Comparison of ENCODE assay signal across 29 cellular contexts in the genomic region with DNA sequence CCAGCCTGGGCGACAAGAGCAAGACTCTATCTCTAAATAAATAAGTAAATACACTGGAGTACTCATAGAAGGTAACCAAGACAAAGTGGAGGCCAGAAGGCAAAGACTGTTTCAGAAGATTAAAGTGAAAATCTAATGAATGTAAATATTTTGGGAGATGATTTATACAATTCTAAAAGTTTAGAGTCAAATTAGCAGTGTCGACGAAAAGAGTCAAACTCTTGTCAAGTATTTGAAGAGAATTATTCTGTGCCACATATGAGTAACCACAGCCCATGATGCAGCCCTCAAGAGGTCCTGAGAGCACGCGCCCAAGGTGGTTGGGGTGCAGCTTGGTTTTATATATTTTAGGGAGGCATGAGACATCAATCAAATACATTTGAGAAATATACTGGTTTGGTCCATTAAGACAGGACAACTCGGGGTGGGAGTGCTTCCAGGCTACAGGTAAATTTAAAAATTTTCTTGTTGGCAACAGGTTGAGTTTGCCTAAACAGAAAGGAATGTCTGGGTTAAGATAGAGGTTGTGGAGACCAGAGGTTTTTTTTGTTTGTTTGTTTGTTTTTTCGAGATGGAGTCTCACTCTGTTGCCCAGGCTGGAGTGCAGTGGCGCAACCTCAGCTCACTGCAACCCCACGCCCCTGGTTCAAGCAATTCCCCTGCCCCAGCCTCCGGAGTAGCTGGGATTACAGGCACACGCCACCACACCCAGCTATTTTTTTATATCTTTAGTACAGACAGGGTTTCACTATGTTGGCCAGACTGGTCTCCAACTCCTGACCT. TPM values are rescaled to one million over a fixed set of nuclear protein-coding genes. Genes with fewer than 3 reads are reported as not detected.
A peak's percentile ranks its signal among the peaks of the same experiment; 100 is the strongest.
DNase-seq lines count a peak whose midpoint lies in the region; ATAC-seq and TF ChIP-seq lines count a peak whose summit lies in the region.
"Had no signal": no experiment of that assay in that cellular context is flagged by ENCODE, and none has a peak within 500 bp of the region (broad histone marks: within the 10 kb centered on the region; RNA-seq: fewer than 3 reads in every experiment).

No MANE protein-coding gene starts in this region.

- no peak overlapping the region for H3K27ac ChIP-seq in CD4-positive, alpha-beta T cell (ENCODE audit: low read depth, low read length)
- no peak overlapping the region for H3K27ac ChIP-seq in CD8-positive, alpha-beta memory T cell (ENCODE audit: low read depth, low read length)
- peak overlapping the region; percentile 90 for H3K27ac ChIP-seq in WERI-Rb-1
- H3K27ac ChIP-seq: gastroesophageal sphincter, hepatocyte, lower lobe of right lung, transverse colon had no signal

- DNase-seq in CD4-positive, alpha-beta T cell: no peak
- DNase-seq in CD8-positive, alpha-beta memory T cell: no peak
- DNase-seq in WERI-Rb-1 (no peak), G401 (ENCODE audit: low spot score) (no peak), ACHN (no peak)
- no peak for DNase-seq in activated CD4-positive, alpha-beta T cell treated with anti-CD3 and anti-CD28 coated beads, Interleukin-2, amount 50 U/mL, for 1 hour
- DNase-seq: activated CD4-positive, alpha-beta T cell treated with anti-CD3 and anti-CD28 coated beads for 4 hours; activated naive CD4-positive, alpha-beta T cell treated with anti-CD3 and anti-CD28 coated beads, Interleukin-2, amount 50 U/mL, for 16 hours; activated T-cell treated with anti-CD3 and anti-CD28 coated beads, Interleukin-2, amount 50 U/mL, for 48 hours; aorta; C1 segment of cervical spinal cord; DND-41; KBM-7; lower lobe of right lung; midbrain; naive B cell; NCI-H1092 treated with DMSO at 0.1 percent for 48 hours; NCI-H2029 treated with DMSO at 0.1 percent for 48 hours; NCI-H526; NK-92 treated with Interleukin-12 subunit alpha and Interleukin-12 subunit beta, amount 100 ng/mL, for 24 hours; PC-3; stimulated activated CD4-positive, alpha-beta T cell treated with anti-CD3 and anti-CD28 coated beads, Interleukin-15, amount 100 ng/mL, for 24 hours; transverse colon had no signal

- peak overlapping the region; percentile 57 for H3K27ac Mint-ChIP-seq in CD4-positive, alpha-beta T cell
- H3K27ac Mint-ChIP-seq in CD8-positive, alpha-beta memory T cell: peak overlapping the region in 5 of 8 donors; percentile 17 to 89 (median 47)
- H3K27ac Mint-ChIP-seq in nephron: peak overlapping the region in 2 of 3 experiments; percentile 37 to 44
- H3K27ac Mint-ChIP-seq: GM23338 had no signal

- H3K4me1 Mint-ChIP-seq in CD4-positive, alpha-beta T cell (ENCODE audit: low read depth): peaks cover 36% of the 10 kb centered on the region
- peaks cover 30 to 70% (median 53%) of the 10 kb centered on the region in 3 donors for H3K4me1 Mint-ChIP-seq in CD8-positive, alpha-beta memory T cell
- peaks cover 22% of the 10 kb centered on the region for H3K4me1 Mint-ChIP-seq in nephron

- H3K36me3 ChIP-seq in CD8-positive, alpha-beta memory T cell (ENCODE audit: insufficient read depth, low read length): no peaks in the 10 kb centered on the region
- peaks cover 21% of the 10 kb centered on the region for H3K36me3 ChIP-seq in WERI-Rb-1
- H3K36me3 ChIP-seq: gastroesophageal sphincter, lower lobe of right lung, transverse colon had no signal

- in situ Hi-C loops in G401 (cut with HindIII; ENCODE audit: low sequenced_read_pairs): no loop called here
- in situ Hi-C loops in ACHN (cut with HindIII; ENCODE audit: low pct_ligation_motif_present, low pct_unique_long_range_greater_than_20kb, low sequenced_read_pairs): no loop called here

- CTCF ChIA-PET in CD4-positive, alpha-beta T cell (lab: Charles Lee): no interaction called here
- CTCF ChIA-PET in CD8-positive, alpha-beta memory T cell (lab: Charles Lee): interaction anchor here (1.1 kb wide), 1 partner anchor 10 kb away, joined by 3 read pairs; no protein-coding TSS in a partner anchor

- peaks cover 23% of the 10 kb centered on the region for H3K36me3 Mint-ChIP-seq in CD4-positive, alpha-beta T cell (ENCODE audit: low read depth)
- peaks cover 0 to 26% (median 0%) of the 10 kb centered on the region in 3 donors for H3K36me3 Mint-ChIP-seq in CD8-positive, alpha-beta memory T cell
- H3K36me3 Mint-ChIP-seq in nephron (ENCODE audit: low read depth): peaks cover 42% of the 10 kb centered on the region
- H3K36me3 Mint-ChIP-seq: naive B cell had no signal

- TF ChIP-seq CTCF in CD4-positive, alpha-beta T cell (IDR thresholded peaks at IDR 0.05): no peak
- TF ChIP-seq CTCF in WERI-Rb-1 (IDR thresholded peaks at IDR 0.05; ENCODE audit: low read depth, low read length): no peak
- TF ChIP-seq CTCF in nephron (IDR thresholded peaks at IDR 0.05; ENCODE audit: unreplicated experiment in 3 of 3): no peak

- peaks cover 12% of the 10 kb centered on the region for H3K4me1 ChIP-seq in CD8-positive, alpha-beta memory T cell (ENCODE audit: insufficient read depth, low read length)

- H3K27me3 Mint-ChIP-seq in CD4-positive, alpha-beta T cell: no peaks in the 10 kb centered on the region
- no peaks in the 10 kb centered on the region for H3K27me3 Mint-ChIP-seq in CD8-positive, alpha-beta memory T cell
- H3K27me3 Mint-ChIP-seq in nephron (ENCODE audit: low read depth): no peaks in the 10 kb centered on the region
- H3K27me3 Mint-ChIP-seq: naive B cell had no signal

- H3K9me3 Mint-ChIP-seq in CD4-positive, alpha-beta T cell: no peaks in the 10 kb centered on the region
- no peaks in the 10 kb centered on the region for H3K9me3 Mint-ChIP-seq in CD8-positive, alpha-beta memory T cell
- peaks cover 5% of the 10 kb centered on the region for H3K9me3 Mint-ChIP-seq in nephron
- H3K9me3 Mint-ChIP-seq: GM23338; naive B cell; stimulated activated effector memory CD8-positive, alpha-beta T cell treated with anti-CD3 and anti-CD28 coated beads, Interleukin-12 subunit alpha, Interleukin-12 subunit beta, amount 100 ng/mL, for 72 hours had no signal

- ATAC-seq in CD4-positive, alpha-beta T cell (ENCODE audit: poor library complexity): no peak
- ATAC-seq: gastroesophageal sphincter; GM23338; lower lobe of right lung; PC-3; Right ventricle myocardium inferior; stimulated activated effector memory CD8-positive, alpha-beta T cell treated with anti-CD3 and anti-CD28 coated beads, Interleukin-12 subunit alpha, Interleukin-12 subunit beta, amount 100 ng/mL, for 72 hours had no signal

- H3K27me3 ChIP-seq in CD4-positive, alpha-beta T cell (ENCODE audit: control insufficient read depth, insufficient read depth, low read length): no peaks in the 10 kb centered on the region
- H3K27me3 ChIP-seq in CD8-positive, alpha-beta memory T cell (ENCODE audit: insufficient read depth, low read length, poor library complexity, severe bottlenecking): no peaks in the 10 kb centered on the region
- no peaks in the 10 kb centered on the region for H3K27me3 ChIP-seq in WERI-Rb-1 (ENCODE audit: insufficient read depth, low read depth, severe bottlenecking)
- H3K27me3 ChIP-seq: gastroesophageal sphincter, hepatocyte, transverse colon had no signal

- no peaks in the 10 kb centered on the region for H3K9me3 ChIP-seq in CD4-positive, alpha-beta T cell (ENCODE audit: control insufficient read depth, low read length)
- H3K9me3 ChIP-seq in CD8-positive, alpha-beta memory T cell (ENCODE audit: low read length): no peaks in the 10 kb centered on the region
- no peaks in the 10 kb centered on the region for H3K9me3 ChIP-seq in WERI-Rb-1 (ENCODE audit: severe bottlenecking)
- H3K9me3 ChIP-seq: gastroesophageal sphincter, lower lobe of right lung, transverse colon had no signal

- POLR2A ChIA-PET in CD4-positive, alpha-beta T cell (lab: Charles Lee): interaction anchor here (0.7 to 1.0 kb wide), 2 partner anchors 9 to 88 kb away, joined by 3 read pairs; no protein-coding TSS in a partner anchor
- POLR2A ChIA-PET in CD8-positive, alpha-beta memory T cell (lab: Charles Lee): no interaction called here

- intact Hi-C loops in CD4-positive, alpha-beta T cell (cut with DNase I, micrococcal nuclease): loop anchor here in 1 of 2 experiments (5.0 to 10.0 kb wide), 6 partner anchors 85 to 1133 kb away; a partner anchor contains a TSS

- H3K4me3 ChIP-seq in CD8-positive, alpha-beta memory T cell (ENCODE audit: low read length): no peak overlapping the region
- no peak overlapping the region for H3K4me3 ChIP-seq in WERI-Rb-1 (ENCODE audit: low read depth, low read length)
- H3K4me3 ChIP-seq: gastroesophageal sphincter, GM23338, hepatocyte, lower lobe of right lung, transverse colon had no signal

- peak overlapping the region; percentile 76 for H3K4me3 Mint-ChIP-seq in CD4-positive, alpha-beta T cell
- H3K4me3 Mint-ChIP-seq in CD8-positive, alpha-beta memory T cell: peak overlapping the region in 2 of 7 donors; percentile 39 to 86
- peak overlapping the region; percentile 62 to 79 (median 70) for H3K4me3 Mint-ChIP-seq in nephron
- H3K4me3 Mint-ChIP-seq: GM23338; stimulated activated effector memory CD8-positive, alpha-beta T cell treated with anti-CD3 and anti-CD28 coated beads, Interleukin-12 subunit alpha, Interleukin-12 subunit beta, amount 100 ng/mL, for 72 hours had no signal

RNA-seq across cellular contexts. Expression of a gene that starts 3.5 kb away (rescaled TPM):
- total RNA-seq in CD4-positive, alpha-beta T cell: 10 to 100 TPM; 23.0 to 25.5 TPM
- total RNA-seq in CD8-positive, alpha-beta memory T cell: 10 to 100 TPM; 34.2 to 39.1 TPM
- polyA plus RNA-seq in CD8-positive, alpha-beta memory T cell: 33.8 TPM
- total RNA-seq in G401 (2014; rRNA removed; shearing (Covaris generic)): 58.3 and 63.1 TPM in 2 replicates

RNA-seq across cellular contexts. Expression of a gene that starts 34.7 kb away (rescaled TPM):
- total RNA-seq in CD4-positive, alpha-beta T cell: 10 to 100 TPM; 34.3 to 37.8 TPM
- total RNA-seq in CD8-positive, alpha-beta memory T cell: 10 to 100 TPM; 40.9 to 41.8 TPM
- polyA plus RNA-seq in CD8-positive, alpha-beta memory T cell: 41.7 TPM
- total RNA-seq in G401 (2014; rRNA removed; shearing (Covaris generic)): 33.0 and 47.7 TPM in 2 replicates
